In the genomic region with DNA sequence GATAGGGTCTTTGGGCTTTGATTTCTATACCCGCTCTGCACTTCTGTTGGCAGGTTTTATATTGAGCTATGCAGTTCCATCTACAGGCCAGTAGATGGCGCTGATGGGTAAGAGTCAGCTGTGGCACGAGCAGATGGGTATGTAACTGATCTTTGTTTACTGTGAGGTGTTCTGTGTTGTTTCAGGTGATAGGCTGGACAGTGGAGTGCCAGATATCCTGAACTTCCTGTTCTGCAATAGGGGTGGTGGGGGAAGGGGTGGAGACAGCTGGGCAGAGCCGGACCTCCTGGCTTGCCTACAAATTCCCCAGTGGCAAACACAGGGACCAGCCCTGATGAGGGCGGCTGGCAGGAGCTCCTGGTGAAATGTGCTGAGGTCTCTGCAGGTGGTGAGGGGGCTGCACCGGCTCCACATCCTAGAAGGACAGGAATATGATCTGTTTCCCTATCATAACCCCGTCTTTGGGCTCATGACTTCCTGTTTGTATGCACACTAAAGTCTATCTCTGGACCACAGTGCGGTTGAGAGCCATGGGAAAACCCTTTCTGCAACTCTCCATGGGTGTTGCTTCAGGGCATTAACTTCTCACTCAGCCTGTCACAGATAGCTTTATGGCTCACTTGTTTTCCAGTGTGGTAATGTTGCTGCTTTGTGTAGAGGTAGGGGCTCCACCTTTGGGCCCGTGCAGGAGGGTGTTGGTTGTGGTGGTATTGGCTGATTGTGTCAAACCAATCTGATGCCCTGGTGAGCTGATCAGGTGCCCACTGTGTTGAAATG, we compare ENCODE assay signal across 8 cellular contexts. TPM values are rescaled to one million over a fixed set of nuclear protein-coding genes. Genes with fewer than 3 reads are reported as not detected.
DNase-seq lines count a peak whose midpoint lies in the region; ATAC-seq, FAIRE-seq and TF ChIP-seq lines count a peak whose summit lies in the region.

No MANE protein-coding gene starts in this region.

- H3K4me3 Mint-ChIP-seq in activated T-cell treated with anti-CD3 and anti-CD28 coated beads, Interleukin-2, amount 50 U/mL, for 72 hours, result peak overlapping the region in 1 of 2 donors; percentile 38

- TF ChIP-seq CTCF in pancreas (IDR thresholded peaks at IDR 0.05), result peak; percentile 78 to 96 (median 92)

- H3K4me1 ChIP-seq in pancreas, result no peaks in the 10 kb centered on the region

- intact Hi-C loops in pancreas (cut with DNase I), result loop anchor here in 2 of 3 donors (10.0 kb wide), 2 partner anchors 244 to 254 kb away; no protein-coding TSS in a partner anchor

- H3K36me3 ChIP-seq in pancreas, result no peaks in the 10 kb centered on the region

- H3K27me3 ChIP-seq in pancreas, result peaks cover 0 to 5% (median 0%) of the 10 kb centered on the region in 4 donors

- no peak overlapping the region for H3K4me3 ChIP-seq in pancreas

- no peaks in the 10 kb centered on the region for H3K9me3 ChIP-seq in pancreas

- no peak for FAIRE-seq in pancreas (lab: Jason Lieb, UNC)

- H3K27ac Mint-ChIP-seq in activated T-cell treated with anti-CD3 and anti-CD28 coated beads, Interleukin-2, amount 50 U/mL, for 72 hours, result no peak overlapping the region

- H3K4me1 Mint-ChIP-seq in activated T-cell treated with anti-CD3 and anti-CD28 coated beads, Interleukin-2, amount 50 U/mL, for 72 hours (ENCODE audit: low read depth), result peaks cover 4% of the 10 kb centered on the region

- H3K36me3 Mint-ChIP-seq in activated T-cell treated with anti-CD3 and anti-CD28 coated beads, Interleukin-2, amount 50 U/mL, for 72 hours (ENCODE audit: insufficient read depth in 2 of 2), result no peaks in the 10 kb centered on the region

- 22 to 25% methylated on average over 9 of the region's 9 CpGs for WGBS in pancreas, 2 donors

- H3K9me3 Mint-ChIP-seq in activated T-cell treated with anti-CD3 and anti-CD28 coated beads, Interleukin-2, amount 50 U/mL, for 72 hours, result no peaks in the 10 kb centered on the region

- H3K27ac ChIP-seq in pancreas, result no peak overlapping the region

- TF ChIP-seq EP300 in Ishikawa (IDR thresholded peaks at IDR 0.05; ENCODE audit: borderline replicate concordance), result no peak

- peak; percentile 79 for TF ChIP-seq RAD21 in Ishikawa (IDR thresholded peaks at IDR 0.05; ENCODE audit: low read depth)

- H3K27me3 Mint-ChIP-seq in activated T-cell treated with anti-CD3 and anti-CD28 coated beads, Interleukin-2, amount 50 U/mL, for 72 hours (ENCODE audit: low read depth), result peaks cover 29% of the 10 kb centered on the region

- peak; percentile 86 for DNase-seq in DMS53 treated with DMSO at 0.1 percent for 48 hours (lab: John Stamatoyannopoulos, UW; ENCODE audit: unreplicated experiment)
- peak; percentile 64 for DNase-seq in OCI-M1 (lab: John Stamatoyannopoulos, UW)
- peak; percentile 42 to 51 for DNase-seq in activated T-cell treated with anti-CD3 and anti-CD28 coated beads, Interleukin-2, amount 50 U/mL, for 72 hours
- peak; percentile 48 for DNase-seq in germinal center (ENCODE audit: low spot score)
- DNase-seq in pancreas, result peak in 5 of 6 donors; percentile 43 to 67 (median 56)
- DNase-seq in NCI-H1048 (lab: John Stamatoyannopoulos, UW), result no peak

- peak; percentile 79 for ATAC-seq in GM21526 (IDR thresholded peaks at IDR 0.05; ENCODE audit: low FRiP score, unreplicated experiment)
- peak; percentile 83 for ATAC-seq in activated T-cell treated with anti-CD3 and anti-CD28 coated beads, Interleukin-2, amount 50 U/mL, for 72 hours (replicated peaks in 1 of 2)
- peak; percentile 72 to 99 (median 96) for ATAC-seq in pancreas

TF ChIP-seq in Ishikawa, 13 proteins besides CTCF, POLR2A, EP300 and RAD21:
- no peak for TF ChIP-seq TAF1 (IDR thresholded peaks at IDR 0.05; ENCODE audit: low read depth)

RNA-seq across cellular contexts. Expression of gene FAM98B, which starts 13.4 kb away (rescaled TPM):
- total RNA-seq in activated T-cell treated with anti-CD3 and anti-CD28 coated beads, Interleukin-2, amount 50 U/mL, for 72 hours, result 10 to 100 TPM; 30.3 to 32.4 TPM
- 10 to 100 TPM in 2 of 6 donors, 1 to 10 TPM in 4; 4.7 to 13.8 (median 7.0) TPM for total RNA-seq in pancreas
- polyA plus RNA-seq in pancreas, result 1 to 10 TPM; 3.2 to 6.5 TPM
